In the genomic region with DNA sequence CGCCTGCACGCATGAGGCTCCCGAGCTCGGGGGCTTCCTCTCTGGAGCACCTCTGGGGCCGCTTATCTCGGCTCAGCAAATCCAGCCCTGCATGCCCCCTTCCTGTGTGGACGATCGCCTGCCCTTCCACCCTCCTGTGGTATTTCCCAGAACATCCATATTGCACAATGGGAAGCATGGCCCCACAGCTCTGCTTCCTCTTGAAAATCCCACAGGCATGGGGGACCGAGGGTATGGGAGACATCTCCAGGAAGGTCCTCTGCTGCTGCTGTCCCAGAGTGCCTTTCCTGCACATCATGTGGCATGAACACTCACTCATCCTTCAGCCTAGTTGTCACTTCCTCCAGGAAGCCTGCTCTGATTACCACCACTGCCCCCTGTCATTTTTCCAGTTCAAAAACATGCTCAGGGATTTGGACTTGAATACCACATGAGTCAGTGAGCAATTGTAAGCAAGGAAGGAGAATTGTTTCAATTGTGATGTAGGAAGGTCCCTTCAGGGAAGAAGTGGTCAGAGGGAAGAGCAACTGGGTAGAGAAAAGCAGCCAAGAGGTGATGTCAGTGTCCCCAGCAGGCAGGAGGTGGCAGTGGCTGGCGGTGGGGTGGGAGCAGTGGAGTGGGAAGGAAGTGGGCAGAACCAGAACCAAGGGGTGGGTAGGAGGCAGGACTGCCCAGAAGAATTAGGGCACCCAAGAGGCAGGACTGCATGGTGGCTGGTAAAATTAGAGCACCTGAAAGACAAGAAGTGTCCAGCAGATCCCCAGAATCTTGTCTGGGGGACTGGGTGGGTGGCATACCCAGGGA, we compare ENCODE assay signal across 15 cellular contexts.
A peak's percentile ranks its signal among the peaks of the same experiment; 100 is the strongest.
DNase-seq lines count a peak whose midpoint lies in the region; ATAC-seq and TF ChIP-seq lines count a peak whose summit lies in the region.
"Had no signal": no experiment of that assay in that cellular context is flagged by ENCODE, and none has a peak within 500 bp of the region (broad histone marks: within the 10 kb centered on the region; RNA-seq: fewer than 3 reads in every experiment).

No MANE protein-coding gene starts in this region.

- no peaks in the 10 kb centered on the region for H3K27me3 ChIP-seq in CD4-positive, CD25-positive, alpha-beta regulatory T cell (ENCODE audit: control insufficient read depth, insufficient read depth, low read length)
- peaks cover 24 to 31% of the 10 kb centered on the region in 2 experiments for H3K27me3 ChIP-seq in mesenchymal stem cell (ENCODE audit: control insufficient read depth in 1 of 2, insufficient read depth in 1 of 2, low read length in 2 of 2)
- H3K27me3 ChIP-seq in CD4-positive, alpha-beta T cell (ENCODE audit: control insufficient read depth, insufficient read depth, low read length): no peaks in the 10 kb centered on the region
- no peaks in the 10 kb centered on the region for H3K27me3 ChIP-seq in prostate gland (replicated peaks; ENCODE audit: insufficient read depth)
- H3K27me3 ChIP-seq: suprapubic skin had no signal

- H3K18ac ChIP-seq in mesenchymal stem cell (ENCODE audit: low read depth in 1 of 2, low read length in 2 of 2): peak overlapping the region in 1 of 2 experiments; percentile 34

- intact Hi-C loops in left colon (cut with DNase I, micrococcal nuclease): no loop called here
- intact Hi-C loops in CD4-positive, alpha-beta T cell (cut with DNase I, micrococcal nuclease): no loop called here
- intact Hi-C loops in prostate gland (cut with DNase I): no loop called here

- no peak overlapping the region for H2AK5ac ChIP-seq in mesenchymal stem cell (ENCODE audit: low read length, severe bottlenecking)

- peak overlapping the region; percentile 43 for H4K91ac ChIP-seq in mesenchymal stem cell (ENCODE audit: low read length)

- TF ChIP-seq EP300 in Ishikawa (IDR thresholded peaks at IDR 0.05; ENCODE audit: borderline replicate concordance): no peak

- H3K23ac ChIP-seq in mesenchymal stem cell (ENCODE audit: low read length in 2 of 2): no peak overlapping the region

- no peak overlapping the region for H3K27ac ChIP-seq in CD4-positive, CD25-positive, alpha-beta regulatory T cell (ENCODE audit: insufficient read depth, low read length, poor library complexity, severe bottlenecking)
- H3K27ac ChIP-seq in mesenchymal stem cell (ENCODE audit: low read length, poor library complexity, severe bottlenecking) (no peak overlapping the region), prostate gland (no peak overlapping the region)
- H3K27ac ChIP-seq in CD4-positive, alpha-beta T cell (ENCODE audit: low read depth, low read length): no peak overlapping the region
- H3K27ac ChIP-seq: KMS-11, suprapubic skin had no signal

- no peak for TF ChIP-seq RAD21 in Ishikawa (IDR thresholded peaks at IDR 0.05; ENCODE audit: low read depth)

- no peak for TF ChIP-seq POLR2A in prostate gland (IDR thresholded peaks at IDR 0.05)

- peaks cover 0 to 10% (median 0%) of the 10 kb centered on the region in 4 donors for H3K4me1 Mint-ChIP-seq in CD4-positive, CD25-positive, alpha-beta regulatory T cell
- no peaks in the 10 kb centered on the region for H3K4me1 Mint-ChIP-seq in CD4-positive, alpha-beta T cell (ENCODE audit: low read depth)

- H4K8ac ChIP-seq in mesenchymal stem cell (ENCODE audit: low read length): no peak overlapping the region

- no peak overlapping the region for H3K4me3 ChIP-seq in CD4-positive, CD25-positive, alpha-beta regulatory T cell (ENCODE audit: low read depth, low read length)
- H3K4me3 ChIP-seq in mesenchymal stem cell (ENCODE audit: insufficient read depth in 1 of 2, low read depth in 1 of 2, low read length in 2 of 2): no peak overlapping the region
- H3K4me3 ChIP-seq in prostate gland: no peak overlapping the region
- H3K4me3 ChIP-seq: suprapubic skin had no signal

- no peaks in the 10 kb centered on the region for H3K36me3 ChIP-seq in CD4-positive, CD25-positive, alpha-beta regulatory T cell (ENCODE audit: control insufficient read depth, insufficient read depth, low read length)
- no peaks in the 10 kb centered on the region for H3K36me3 ChIP-seq in mesenchymal stem cell (ENCODE audit: control insufficient read depth in 1 of 2, insufficient read depth in 2 of 2, low read depth in 1 of 2, low read length in 2 of 2)
- H3K36me3 ChIP-seq in prostate gland: no peaks in the 10 kb centered on the region
- H3K36me3 ChIP-seq: suprapubic skin had no signal

- no peaks in the 10 kb centered on the region for H3K9me3 Mint-ChIP-seq in CD4-positive, CD25-positive, alpha-beta regulatory T cell
- H3K9me3 Mint-ChIP-seq in CD4-positive, alpha-beta T cell: no peaks in the 10 kb centered on the region
- H3K9me3 Mint-ChIP-seq: activated T-helper 2 cell treated with anti-CD3 and anti-CD28 coated beads, Interferon-gamma antibody, Interleukin-2, Interleukin-4, amounts not matched to agents 10 μg/mL and 5 μg/mL and 100 μg/mL, durations not matched to agents 14 hours and 24 hours and 36 hours; nephron progenitor cell had no signal

- H3K9ac ChIP-seq in mesenchymal stem cell (ENCODE audit: low read length): no peak overlapping the region
- H3K9ac ChIP-seq: KMS-11 had no signal

- H3K4me2 ChIP-seq in mesenchymal stem cell (ENCODE audit: low read length, poor library complexity, severe bottlenecking): no peak overlapping the region
- H3K4me2 ChIP-seq: KMS-11 had no signal

- ATAC-seq in CD4-positive, CD25-positive, alpha-beta regulatory T cell (ENCODE audit: low read depth in 2 of 2): no peak
- ATAC-seq in left colon (no peak), GM21717 (IDR thresholded peaks at IDR 0.05; ENCODE audit: unreplicated experiment) (no peak)
- no peak for ATAC-seq in CD4-positive, alpha-beta T cell (ENCODE audit: poor library complexity)

- 70% methylated on average over 10 of the region's 10 CpGs for WGBS in mesenchymal stem cell
- 68% methylated on average over 10 of the region's 10 CpGs for WGBS in prostate gland

- H2BK5ac ChIP-seq in mesenchymal stem cell (ENCODE audit: low read depth, low read length, poor library complexity, severe bottlenecking): no peak overlapping the region

- no peaks in the 10 kb centered on the region for H3K36me3 Mint-ChIP-seq in CD4-positive, CD25-positive, alpha-beta regulatory T cell
- H3K36me3 Mint-ChIP-seq in CD4-positive, alpha-beta T cell (ENCODE audit: low read depth): no peaks in the 10 kb centered on the region

- no peak overlapping the region for H2BK120ac ChIP-seq in mesenchymal stem cell (ENCODE audit: low read depth, low read length)

- H3K4me1 ChIP-seq in CD4-positive, CD25-positive, alpha-beta regulatory T cell (ENCODE audit: control insufficient read depth, insufficient read depth, low read length, poor library complexity, severe bottlenecking): peaks cover 6% of the 10 kb centered on the region
- H3K4me1 ChIP-seq in mesenchymal stem cell (ENCODE audit: control insufficient read depth, insufficient read depth, low read depth, low read length) (peaks cover 17% of the 10 kb centered on the region), prostate gland (replicated peaks) (peaks cover 4% of the 10 kb centered on the region)

- CTCF ChIA-PET in CD4-positive, alpha-beta T cell (lab: Charles Lee): no interaction called here

- peak overlapping the region in 2 of 3 donors; percentile 51 to 68 for H3K27ac Mint-ChIP-seq in CD4-positive, CD25-positive, alpha-beta regulatory T cell
- H3K27ac Mint-ChIP-seq in CD4-positive, alpha-beta T cell: no peak overlapping the region
- H3K27ac Mint-ChIP-seq: activated T-helper 2 cell treated with anti-CD3 and anti-CD28 coated beads, Interferon-gamma antibody, Interleukin-2, Interleukin-4, amounts not matched to agents 10 μg/mL and 5 μg/mL and 100 μg/mL, durations not matched to agents 14 hours and 24 hours and 36 hours; nephron progenitor cell had no signal

- no peak overlapping the region for H2BK15ac ChIP-seq in mesenchymal stem cell (ENCODE audit: low read depth, poor library complexity, severe bottlenecking)

- H3K27me3 Mint-ChIP-seq in CD4-positive, CD25-positive, alpha-beta regulatory T cell: peaks cover 7% of the 10 kb centered on the region
- no peaks in the 10 kb centered on the region for H3K27me3 Mint-ChIP-seq in CD4-positive, alpha-beta T cell

- H3K79me1 ChIP-seq in mesenchymal stem cell (replicated peaks; ENCODE audit: low read length, poor library complexity, severe bottlenecking): no peaks in the 10 kb centered on the region

- peak overlapping the region; percentile 6 to 76 for H2BK12ac ChIP-seq in mesenchymal stem cell (ENCODE audit: low read length in 2 of 2)

- no peak overlapping the region for H3K4me3 Mint-ChIP-seq in CD4-positive, CD25-positive, alpha-beta regulatory T cell
- H3K4me3 Mint-ChIP-seq in CD4-positive, alpha-beta T cell: no peak overlapping the region
- H3K4me3 Mint-ChIP-seq: nephron progenitor cell had no signal

- TF ChIP-seq CTCF in CD4-positive, alpha-beta T cell (IDR thresholded peaks at IDR 0.05): no peak
- no peak for TF ChIP-seq CTCF in prostate gland (IDR thresholded peaks at IDR 0.05)

- H3K4ac ChIP-seq in mesenchymal stem cell (ENCODE audit: low read depth in 1 of 2, low read length in 2 of 2): no peak overlapping the region

- H3K14ac ChIP-seq in mesenchymal stem cell (ENCODE audit: low read length in 2 of 2): peak overlapping the region in 1 of 2 experiments; percentile 42

- POLR2A ChIA-PET in CD4-positive, alpha-beta T cell (lab: Charles Lee): no interaction called here

- no peak for DNase-seq in CD4-positive, CD25-positive, alpha-beta regulatory T cell
- DNase-seq in dermis blood vessel endothelial cell: peak; percentile 75
- peak; percentile 49 for DNase-seq in mesenchymal stem cell
- no peak for DNase-seq in left colon
- DNase-seq in CD4-positive, alpha-beta T cell: no peak
- no peak for DNase-seq in prostate gland (ENCODE audit: low spot score)
- DNase-seq: activated CD4-positive, alpha-beta T cell treated with anti-CD3 and anti-CD28 coated beads for 48 hours; left cardiac atrium; NCI-H2029 treated with DMSO at 0.1 percent for 48 hours; nephron progenitor cell had no signal

- H3K9me3 ChIP-seq in CD4-positive, CD25-positive, alpha-beta regulatory T cell (ENCODE audit: control insufficient read depth in 2 of 2, low read length in 2 of 2): no peaks in the 10 kb centered on the region
- no peaks in the 10 kb centered on the region for H3K9me3 ChIP-seq in mesenchymal stem cell (ENCODE audit: control insufficient read depth, low read length)
- H3K9me3 ChIP-seq in CD4-positive, alpha-beta T cell (ENCODE audit: control insufficient read depth, low read length): no peaks in the 10 kb centered on the region
- no peaks in the 10 kb centered on the region for H3K9me3 ChIP-seq in prostate gland
- H3K9me3 ChIP-seq: suprapubic skin had no signal

- H2AFZ ChIP-seq in mesenchymal stem cell (ENCODE audit: low read depth, low read length): no peak overlapping the region

TF ChIP-seq in Ishikawa, 13 proteins besides CTCF, POLR2A, EP300 and RAD21 (continues in another document):
- TF ChIP-seq CEBPB (IDR thresholded peaks at IDR 0.05): 0 out of 2 replicates have a peak, but pooled peaks have one; percentile 10
- TF ChIP-seq, protein P1, sequence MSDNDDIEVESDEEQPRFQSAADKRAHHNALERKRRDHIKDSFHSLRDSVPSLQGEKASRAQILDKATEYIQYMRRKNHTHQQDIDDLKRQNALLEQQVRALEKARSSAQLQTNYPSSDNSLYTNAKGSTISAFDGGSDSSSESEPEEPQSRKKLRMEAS (IDR thresholded peaks at IDR 0.05): 0 out of 2 replicates have a peak, but pooled peaks have one; percentile 19
- no peak for TF ChIP-seq YY1 (IDR thresholded peaks at IDR 0.05; ENCODE audit: low read depth)

Comparison
In these comparisons a context has a peak if more than half of its experiments do, and no peak if none do; other contexts are left out.
1. DNase-seq: peak in dermis blood vessel endothelial cell (single experiment) and mesenchymal stem cell (single experiment); none in CD4-positive, CD25-positive, alpha-beta regulatory T cell (0 of 3), left colon (0 of 2), CD4-positive, alpha-beta T cell (0 of 10) and prostate gland (single experiment).